Comparison of ENCODE assay signal across 16 cellular contexts in the genomic region with DNA sequence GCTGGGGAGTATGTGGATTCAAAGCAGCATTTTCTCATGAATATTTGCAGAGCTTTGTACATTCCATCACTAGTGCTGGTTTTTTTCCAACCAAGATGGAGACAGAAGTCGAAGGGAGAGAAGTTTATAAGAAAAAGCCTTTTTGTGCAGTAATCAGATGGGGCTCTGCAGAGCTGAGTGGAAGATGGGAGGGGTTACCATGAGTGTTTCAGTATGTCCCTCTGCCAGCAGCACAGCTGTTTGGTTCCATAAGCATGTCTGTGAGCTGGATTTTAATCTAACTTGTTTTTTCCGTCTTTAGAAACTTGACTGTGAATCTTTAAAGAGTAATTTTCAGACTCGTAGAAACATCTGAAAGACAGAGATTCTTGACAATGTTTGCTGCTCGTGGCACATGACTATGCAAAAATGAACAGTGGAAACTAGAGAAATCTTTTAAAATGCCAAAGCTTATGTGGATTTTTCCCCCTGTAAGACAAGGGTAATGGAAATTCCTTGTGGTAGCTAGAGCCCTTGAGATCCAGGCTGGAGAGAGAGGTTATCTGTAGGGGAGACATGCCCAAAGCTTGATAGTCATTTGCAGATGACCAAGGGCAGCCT. TPM values are rescaled to one million over a fixed set of nuclear protein-coding genes. Genes with fewer than 3 reads are reported as not detected.
DNase-seq lines count a peak whose midpoint lies in the region; ATAC-seq and TF ChIP-seq lines count a peak whose summit lies in the region.
"Had no signal": no experiment of that assay in that cellular context is flagged by ENCODE, and none has a peak within 500 bp of the region (broad histone marks: within the 10 kb centered on the region; RNA-seq: fewer than 3 reads in every experiment).

No MANE protein-coding gene starts in this region.

- peak; percentile 21 for DNase-seq in GM03348 (ENCODE audit: low spot score)
- no peak for DNase-seq in colonic mucosa
- peak; percentile 53 for DNase-seq in left ventricle myocardium superior
- DNase-seq in smooth muscle cell (lab: John Stamatoyannopoulos, UW; ENCODE audit: unreplicated experiment): no peak
- no peak for DNase-seq in HAP-1 (ENCODE audit: low spot score in 2 of 2)
- DNase-seq: activated CD4-positive, alpha-beta T cell treated with anti-CD3 and anti-CD28 coated beads for 48 hours; activated naive CD8-positive, alpha-beta T cell treated with anti-CD3 and anti-CD28 coated beads, Interleukin-2, amount 10 ng/mL, durations not matched to agents 7 days and 5 days; activated T-cell treated with anti-CD3 and anti-CD28 coated beads, Interleukin-2, amount 50 U/mL, for 1 hour; erythroblast; HCEC 1CT; lower lobe of right lung; NCI-H1694 treated with DMSO at 0.1 percent for 48 hours; NCI-H510A had no signal

- TF ChIP-seq CTCF in colonic mucosa (IDR thresholded peaks at IDR 0.05) (no peak), smooth muscle cell (IDR thresholded peaks at IDR 0.05; ENCODE audit: borderline replicate concordance, insufficient read depth, poor library complexity, severe bottlenecking) (no peak)

- ATAC-seq in left ventricle myocardium superior: peak; percentile 63
- no peak for ATAC-seq in GM19467 (IDR thresholded peaks at IDR 0.05; ENCODE audit: unreplicated experiment)
- no peak for ATAC-seq in GM21717 (IDR thresholded peaks at IDR 0.05; ENCODE audit: unreplicated experiment)
- ATAC-seq in GM18870 (IDR thresholded peaks at IDR 0.05; ENCODE audit: unreplicated experiment): no peak

- in situ Hi-C loops in HAP-1 (cut with MboI; ENCODE audit: low sequenced_read_pairs): no loop called here

- no peaks in the 10 kb centered on the region for H4K20me1 ChIP-seq in smooth muscle cell (ENCODE audit: low read depth)

- H3K9ac ChIP-seq in colonic mucosa (ENCODE audit: low read depth in 2 of 2, low read length in 2 of 2): no peak overlapping the region
- H3K9ac ChIP-seq in smooth muscle cell (ENCODE audit: low read depth): peak overlapping the region; percentile 21

- H3K79me2 ChIP-seq in smooth muscle cell (ENCODE audit: low read depth): peaks cover 6% of the 10 kb centered on the region

- WGBS in smooth muscle cell (ENCODE audit: low lambda C conversion rate): 17% methylated on average over 4 of the region's 4 CpGs

- H3K4me3 ChIP-seq in colonic mucosa (no peak overlapping the region), smooth muscle cell (peak overlapping the region; percentile 25), HAP-1 (no peak overlapping the region)
- H3K4me3 ChIP-seq: lower lobe of right lung had no signal

- H3K4me1 ChIP-seq in colonic mucosa (peaks cover 6% of the 10 kb centered on the region), smooth muscle cell (ENCODE audit: low read depth) (peaks cover 8% of the 10 kb centered on the region), HAP-1 (no peaks in the 10 kb centered on the region)

- H3K9me3 ChIP-seq in colonic mucosa (no peaks in the 10 kb centered on the region), smooth muscle cell (replicated peaks; ENCODE audit: low read depth) (no peaks in the 10 kb centered on the region), HAP-1 (no peaks in the 10 kb centered on the region)
- H3K9me3 ChIP-seq: lower lobe of right lung had no signal

- H3K27me3 ChIP-seq in colonic mucosa (no peaks in the 10 kb centered on the region), smooth muscle cell (ENCODE audit: low read depth) (no peaks in the 10 kb centered on the region), HAP-1 (ENCODE audit: low read depth) (no peaks in the 10 kb centered on the region)

- H3F3A ChIP-seq in smooth muscle cell (ENCODE audit: low read depth): peaks cover 7% of the 10 kb centered on the region

- H3K36me3 ChIP-seq in colonic mucosa: no peaks in the 10 kb centered on the region
- H3K36me3 ChIP-seq in smooth muscle cell (ENCODE audit: low read depth): no peaks in the 10 kb centered on the region
- peaks cover 7% of the 10 kb centered on the region; the same call in 1 of the 2 replicates for H3K36me3 ChIP-seq in HAP-1 (replicated peaks)
- H3K36me3 ChIP-seq: lower lobe of right lung had no signal

- intact Hi-C loops in colonic mucosa (cut with DNase I): no loop called here
- intact Hi-C loops in left ventricle myocardium superior (cut with micrococcal nuclease): no loop called here

- peak overlapping the region; percentile 81 for H3K4me2 ChIP-seq in smooth muscle cell

- peak overlapping the region; percentile 36 for H2AFZ ChIP-seq in smooth muscle cell (ENCODE audit: low read depth)

- H3K27ac ChIP-seq in colonic mucosa: peak overlapping the region; percentile 5
- peak overlapping the region; percentile 80 for H3K27ac ChIP-seq in smooth muscle cell (ENCODE audit: low read depth)
- H3K27ac ChIP-seq: lower lobe of right lung had no signal

RNA-seq across cellular contexts. Expression of gene STARD9, which starts 20.3 kb away (rescaled TPM):
- 1 to 10 TPM; 4.7 to 5.2 TPM for total RNA-seq in colonic mucosa
- 6.9 TPM for total RNA-seq in left ventricle myocardium superior
- total RNA-seq in smooth muscle cell: 6.3 and 6.6 TPM in 2 replicates
- polyA plus RNA-seq in smooth muscle cell: 1.6 TPM in 2 replicates

RNA-seq across cellular contexts. Expression of gene HAUS2, which starts 47.1 kb away (rescaled TPM):
- total RNA-seq in colonic mucosa (10 to 100 TPM; 16.0 to 21.3 TPM), left ventricle myocardium superior (12.2 TPM), smooth muscle cell (46.5 and 88.4 TPM in 2 replicates)
- 18.4 and 18.6 TPM in 2 replicates for polyA plus RNA-seq in smooth muscle cell

RNA-seq across cellular contexts. Expression of gene LRRC57, which starts 47.1 kb away (rescaled TPM):
- total RNA-seq in colonic mucosa: 10 to 100 TPM; 31.0 to 34.7 TPM
- total RNA-seq in left ventricle myocardium superior: 14.0 TPM
- 16.0 and 25.1 TPM in 2 replicates for total RNA-seq in smooth muscle cell
- polyA plus RNA-seq in smooth muscle cell: 11.0 and 13.4 TPM in 2 replicates

Comparison
In these comparisons a context has a peak if more than half of its experiments do, and no peak if none do; other contexts are left out.
1. DNase-seq: peak in GM03348 (single experiment) and left ventricle myocardium superior (single experiment); none in colonic mucosa (single experiment), smooth muscle cell (single experiment) and HAP-1 (0 of 2).